ENCODE assay signal across 10 cellular contexts in the genomic region with DNA sequence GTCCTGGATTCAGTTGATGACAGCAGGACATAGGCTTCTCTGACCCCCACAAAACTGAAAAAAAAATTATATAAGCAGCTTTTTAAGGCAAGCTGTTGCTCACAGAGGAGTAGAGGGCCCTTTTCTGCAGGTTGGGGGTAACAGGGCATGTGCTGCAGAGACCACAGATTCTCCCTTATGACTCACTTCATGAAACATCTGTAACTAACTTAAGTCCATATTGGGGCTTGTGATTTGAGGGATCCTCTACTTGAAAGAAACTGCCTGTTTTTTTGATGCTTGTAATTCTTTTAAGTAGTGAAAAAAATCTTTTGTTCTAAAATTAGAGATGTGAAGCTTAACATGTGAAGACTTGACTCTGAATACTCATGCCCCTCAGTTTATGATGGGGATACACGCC. TPM values are rescaled to one million over a fixed set of nuclear protein-coding genes. Genes with fewer than 3 reads are reported as not detected.
A peak's percentile ranks its signal among the peaks of the same experiment; 100 is the strongest.
DNase-seq lines count a peak whose midpoint lies in the region; ATAC-seq, FAIRE-seq and TF ChIP-seq lines count a peak whose summit lies in the region.
"Had no signal": no experiment of that assay in that cellular context is flagged by ENCODE, and none has a peak within 500 bp of the region (broad histone marks: within the 10 kb centered on the region; RNA-seq: fewer than 3 reads in every experiment).

No MANE protein-coding gene starts in this region.

- H3K27ac ChIP-seq in prostate gland = no peak overlapping the region
- H3K27ac ChIP-seq: ovary had no signal

- TF ChIP-seq CTCF in fibroblast of villous mesenchyme (IDR thresholded peaks at IDR 0.05; ENCODE audit: insufficient read depth, low read depth, low read length) = no peak
- no peak for TF ChIP-seq CTCF in prostate gland (IDR thresholded peaks at IDR 0.05)

- DNase-seq in fibroblast of villous mesenchyme (ENCODE audit: low read depth) = peak; percentile 45
- DNase-seq in prostate gland (ENCODE audit: low spot score) = no peak
- no peak for DNase-seq in RCC 7860 (ENCODE audit: low spot score)
- no peak for DNase-seq in activated effector memory CD4-positive, alpha-beta T cell treated with anti-CD3 and anti-CD28 coated beads, Interleukin-2, amount 50 U/mL, for 16 hours
- DNase-seq in amniotic stem cell (lab: John Stamatoyannopoulos, UW) = no peak
- DNase-seq: ovary had no signal

- intact Hi-C loops in prostate gland (cut with DNase I) = no loop called here

- H3K4me1 ChIP-seq in prostate gland (replicated peaks) = no peaks in the 10 kb centered on the region

- no peaks in the 10 kb centered on the region for H3K9me3 ChIP-seq in prostate gland
- H3K9me3 ChIP-seq: ovary had no signal

- TF ChIP-seq POLR2A in prostate gland (IDR thresholded peaks at IDR 0.05) = no peak

- ATAC-seq in GM18502 (IDR thresholded peaks at IDR 0.05; ENCODE audit: poor library complexity, unreplicated experiment) (peak; percentile 99), GM21515 (IDR thresholded peaks at IDR 0.05; ENCODE audit: unreplicated experiment) (peak; percentile 97), HG03521 (IDR thresholded peaks at IDR 0.05; ENCODE audit: unreplicated experiment) (peak; percentile 99)
- ATAC-seq: K562 had no signal

- FAIRE-seq in RCC 7860 (lab: Jason Lieb, UNC) = no peak
- FAIRE-seq: K562 had no signal

- peaks cover 6 to 14% of the 10 kb centered on the region in 2 donors for H3K36me3 ChIP-seq in prostate gland
- H3K36me3 ChIP-seq: ovary had no signal

- WGBS in prostate gland = 76% methylated on average over 1 of the region's 1 CpG

- H3K4me3 ChIP-seq in fibroblast of villous mesenchyme (ENCODE audit: low read depth, low read length) (no peak overlapping the region), prostate gland (no peak overlapping the region)
- H3K4me3 ChIP-seq: K562, ovary had no signal

- no peaks in the 10 kb centered on the region for H3K27me3 ChIP-seq in prostate gland (replicated peaks; ENCODE audit: insufficient read depth)
- H3K27me3 ChIP-seq: ovary had no signal

RNA-seq across cellular contexts. Expression of a gene that starts 33.4 kb away (rescaled TPM):
- 220 and 278 TPM in 2 replicates for total RNA-seq in fibroblast of villous mesenchyme
- 100 to 1,000 TPM; 116 to 152 TPM for total RNA-seq in prostate gland
